28 cellular contexts compared by ENCODE assay signal in genomic region chr14:66972469-66972868, GRCh38.
"Had no signal": no experiment of that assay in that cellular context is flagged by ENCODE, and none has a peak within 500 bp of the region (broad histone marks: within the 10 kb centered on the region; RNA-seq: fewer than 3 reads in every experiment).

No MANE protein-coding gene starts in this region.

- H3K27ac ChIP-seq: colonic mucosa, epithelial cell of prostate, esophagus squamous epithelium, heart left ventricle, VCaP had no signal

- H3K4me3 ChIP-seq: colonic mucosa, esophagus squamous epithelium, heart left ventricle had no signal

- DNase-seq: activated B cell treated with CpG ODN at 0.5 μM for 24 hours; activated CD4-positive, alpha-beta T cell treated with anti-CD3 and anti-CD28 coated beads for 48 hours; activated CD4-positive, alpha-beta T cell treated with anti-CD3 and anti-CD28 coated beads, Interleukin-2, amount 50 U/mL, for 1 hour; activated CD4-positive, alpha-beta T cell treated with anti-CD3 and anti-CD28 coated beads, Interleukin-2, amount 50 U/mL, for 48 hours; activated CD8-positive, alpha-beta memory T cell treated with anti-CD3 and anti-CD28 coated beads for 24 hours; activated CD8-positive, alpha-beta T cell treated with anti-CD3 and anti-CD28 coated beads for 36 hours; activated effector memory CD4-positive, alpha-beta T cell treated with Interleukin-2 at 50 U/mL for 16 hours; activated gamma-delta T cell treated with Interleukin-2 at 50 U/mL for 16 hours; activated naive CD4-positive, alpha-beta T cell treated with anti-CD3 and anti-CD28 coated beads, Interleukin-2, amount 50 U/mL, for 16 hours; activated naive CD4-positive, alpha-beta T cell treated with Interleukin-2 at 50 U/mL for 16 hours; activated T-cell treated with anti-CD3 and anti-CD28 coated beads, Interleukin-2, amount 50 U/mL, for 4 hours; amniotic stem cell; anterior cingulate cortex; caudate nucleus; colonic mucosa; effector CD8-positive, alpha-beta T cell; esophagus squamous epithelium; foreskin melanocyte; glutamatergic neuron; heart left ventricle; T-helper 2 cell had no signal

- H3K36me3 ChIP-seq: colonic mucosa had no signal

- H3K9me3 ChIP-seq: colonic mucosa, esophagus squamous epithelium, heart left ventricle had no signal

- ATAC-seq: activated CD4-positive, CD25-positive, alpha-beta regulatory T cell treated with anti-CD3 and anti-CD28 coated beads, Interleukin-2, amount 50 U/mL, for 24 hours; activated CD8-positive, alpha-beta T cell treated with anti-CD3 and anti-CD28 coated beads for 36 hours; activated T-cell treated with anti-CD3 and anti-CD28 coated beads, Interleukin-2, amount 50 U/mL, for 4 hours; activated T-helper 17 cell treated with anti-CD3 and anti-CD28 coated beads, Interleukin-2, amount 50 U/mL, for 72 hours; heart left ventricle had no signal

- FAIRE-seq: astrocyte, endometrium, endothelial cell of umbilical vein had no signal

- H3K4me1 ChIP-seq: colonic mucosa, esophagus squamous epithelium, heart left ventricle had no signal

- H3K27me3 ChIP-seq: colonic mucosa, esophagus squamous epithelium, heart left ventricle had no signal
